Comparison of ENCODE assay signal across 12 cellular contexts in the genomic region with DNA sequence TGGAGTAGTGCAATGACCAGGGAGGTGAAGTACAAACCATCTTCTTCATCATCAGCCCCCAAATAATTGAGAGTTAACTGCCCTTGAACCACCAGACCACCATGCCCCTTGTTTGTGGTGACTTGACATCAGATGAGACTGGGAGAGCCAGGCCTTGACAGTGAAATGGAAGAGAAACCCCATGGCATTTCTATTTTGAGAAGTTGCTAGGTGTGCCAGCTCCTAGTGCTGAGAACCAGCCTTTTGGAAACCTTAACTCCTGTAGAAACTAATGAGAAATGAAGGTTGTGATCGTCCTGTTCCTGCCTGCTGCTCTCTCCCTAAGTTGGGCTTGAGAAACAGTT. TPM values are rescaled to one million over a fixed set of nuclear protein-coding genes. Genes with fewer than 3 reads are reported as not detected.
DNase-seq lines count a peak whose midpoint lies in the region; ATAC-seq and TF ChIP-seq lines count a peak whose summit lies in the region.
"Had no signal": no experiment of that assay in that cellular context is flagged by ENCODE, and none has a peak within 500 bp of the region (broad histone marks: within the 10 kb centered on the region; RNA-seq: fewer than 3 reads in every experiment).

No MANE protein-coding gene starts in this region.

- peaks cover 33% of the 10 kb centered on the region for H3F3A ChIP-seq in PC-9 (ENCODE audit: insufficient read depth, low read depth)

- peaks cover 0 to 11% (median 8%) of the 10 kb centered on the region in 11 experiments; a peak in 12 of 22 replicates for H3K36me3 ChIP-seq in BLaER1 treated with 17β-estradiol and CSF1 and Interleukin-3, amounts not matched to agents 10 nM and 100 nM
- no peaks in the 10 kb centered on the region for H3K36me3 ChIP-seq in PC-9 (ENCODE audit: low read depth)
- H3K36me3 ChIP-seq in sigmoid colon, result peaks cover 0 to 3% (median 0%) of the 10 kb centered on the region in 4 donors

- 11 to 47% methylated on average over 1 of the region's 1 CpG for WGBS in sigmoid colon, 2 donors

- TF ChIP-seq EP300 in sigmoid colon (IDR thresholded peaks at IDR 0.05), result no peak

- peak; percentile 16 for ATAC-seq in left ventricle myocardium superior
- ATAC-seq in GM18867 (IDR thresholded peaks at IDR 0.05; ENCODE audit: unreplicated experiment), result no peak
- ATAC-seq in GM19328 (IDR thresholded peaks at IDR 0.05; ENCODE audit: unreplicated experiment), result no peak
- no peak for ATAC-seq in HG03280 (IDR thresholded peaks at IDR 0.05; ENCODE audit: unreplicated experiment)

- H3K4me1 ChIP-seq in BLaER1 treated with 17β-estradiol and CSF1 and Interleukin-3, amounts not matched to agents 10 nM and 100 nM, result peaks cover 60 to 86% (median 78%) of the 10 kb centered on the region in 10 experiments
- H3K4me1 ChIP-seq in PC-9 (replicated peaks; ENCODE audit: insufficient read depth) (peaks cover 49% of the 10 kb centered on the region), sigmoid colon (peaks cover 0 to 28% (median 21%) of the 10 kb centered on the region in 4 donors)

- TF ChIP-seq CTCF in PC-9 (conservative IDR thresholded peaks at IDR 0.05), result no peak
- TF ChIP-seq CTCF in sigmoid colon (IDR thresholded peaks at IDR 0.05), result no peak

- DNase-seq in PC-9 (no peak), left ventricle myocardium superior (no peak), sigmoid colon (no peak), HUDEP-2 (lab: John Stamatoyannopoulos, UW; ENCODE audit: unreplicated experiment in 76 of 76) (no peak)
- DNase-seq: activated CD4-positive, CD25-positive, alpha-beta regulatory T cell treated with anti-CD3 and anti-CD28 coated beads, Interleukin-2, amount 50 U/mL, for 72 hours; activated T-cell treated with anti-CD3 and anti-CD28 coated beads for 4 hours; DMS53; NCI-H2171 had no signal

- peak overlapping the region; percentile 87 to 99 (median 93) for H3K4me2 ChIP-seq in BLaER1 treated with 17β-estradiol and CSF1 and Interleukin-3, amounts not matched to agents 10 nM and 100 nM
- peak overlapping the region; percentile 87 for H3K4me2 ChIP-seq in PC-9

- H3K27me3 ChIP-seq in BLaER1 treated with 17β-estradiol and CSF1 and Interleukin-3, amounts not matched to agents 10 nM and 100 nM, result no peaks in the 10 kb centered on the region
- H3K27me3 ChIP-seq in PC-9 (ENCODE audit: insufficient read depth, low read depth), result no peaks in the 10 kb centered on the region
- H3K27me3 ChIP-seq in sigmoid colon, result no peaks in the 10 kb centered on the region

- H3K79me2 ChIP-seq in PC-9 (ENCODE audit: low read depth), result peaks cover 47% of the 10 kb centered on the region

- CTCF ChIA-PET in PC-9 (lab: Charles Lee), result interaction anchor here (0.6 kb wide), 1 partner anchor 13 kb away, joined by 7 read pairs; no protein-coding TSS in a partner anchor

- peak overlapping the region; percentile 56 to 97 (median 76) for H3K27ac ChIP-seq in BLaER1 treated with 17β-estradiol and CSF1 and Interleukin-3, amounts not matched to agents 10 nM and 100 nM
- H3K27ac ChIP-seq in PC-9, result peak overlapping the region; percentile 90
- H3K27ac ChIP-seq in sigmoid colon, result peak overlapping the region in 3 of 4 donors; percentile 1 to 47 (median 9)

- peak in 1 of 2 donors; percentile 17 for TF ChIP-seq POLR2A in sigmoid colon (IDR thresholded peaks at IDR 0.05)

- BruUV-seq in PC-9 (replicated peaks; lab: Mats Ljungman, UMichigan), result no TSS peak

- H4K20me1 ChIP-seq in BLaER1 treated with 17β-estradiol and CSF1 and Interleukin-3, amounts not matched to agents 10 nM and 100 nM, result no peaks in the 10 kb centered on the region
- H4K20me1 ChIP-seq in PC-9 (ENCODE audit: insufficient read depth), result no peaks in the 10 kb centered on the region

- POLR2A ChIA-PET in PC-9 (lab: Charles Lee; ENCODE audit: unreplicated experiment), result interaction anchor here (1.3 kb wide), 1 partner anchor 17 kb away, joined by 9 read pairs; no protein-coding TSS in a partner anchor

- peak overlapping the region; percentile 56 for H2AFZ ChIP-seq in PC-9

- H3K4me3 ChIP-seq in BLaER1 treated with 17β-estradiol and CSF1 and Interleukin-3, amounts not matched to agents 10 nM and 100 nM, result peak overlapping the region in 4 of 10 experiments; percentile 5 to 22 (median 10); a peak in 3 of 20 replicates
- H3K4me3 ChIP-seq in PC-9 (peak overlapping the region; percentile 42; the same call in 1 of the 2 replicates), sigmoid colon (no peak overlapping the region)

- intact Hi-C loops in PC-9 (cut with micrococcal nuclease; ENCODE audit: unreplicated experiment) (no loop called here), left ventricle myocardium superior (cut with micrococcal nuclease) (no loop called here), sigmoid colon (cut with DNase I) (no loop called here)

- no peaks in the 10 kb centered on the region for H3K9me2 ChIP-seq in PC-9 (ENCODE audit: insufficient read depth)

- peaks cover 0 to 6% (median 0%) of the 10 kb centered on the region in 11 experiments; a peak in 8 of 22 replicates for H3K9me3 ChIP-seq in BLaER1 treated with 17β-estradiol and CSF1 and Interleukin-3, amounts not matched to agents 10 nM and 100 nM (replicated peaks in 1 of 11)
- H3K9me3 ChIP-seq in PC-9 (ENCODE audit: insufficient read depth, low read depth), result no peaks in the 10 kb centered on the region
- H3K9me3 ChIP-seq in sigmoid colon, result no peaks in the 10 kb centered on the region

- peak overlapping the region; percentile 40 to 77 (median 59) for H3K9ac ChIP-seq in BLaER1 treated with 17β-estradiol and CSF1 and Interleukin-3, amounts not matched to agents 10 nM and 100 nM

RNA-seq across cellular contexts. Expression of gene TMEM94, which starts 2.8 kb away (rescaled TPM):
- total RNA-seq in PC-9 (2021) (78.9 and 95.7 TPM in 2 replicates), left ventricle myocardium superior (56.8 TPM), sigmoid colon (10 to 100 TPM; 15.3 to 74.8 (median 32.4) TPM)
- polyA plus RNA-seq in sigmoid colon, result 10 to 100 TPM in 2 of 3 donors, 1 to 10 TPM in 1; 6.2 to 70.4 (median 22.8) TPM

RNA-seq across cellular contexts. Expression of gene GRB2, which starts 53.7 kb away (rescaled TPM):
- total RNA-seq in PC-9 (2021) (75.3 and 81.3 TPM in 2 replicates), left ventricle myocardium superior (84.2 TPM), sigmoid colon (100 to 1,000 TPM in 1 of 4 donors, 10 to 100 TPM in 3; 75.3 to 103 (median 84.4) TPM)
- 10 to 100 TPM; 56.5 to 94.4 (median 77.4) TPM for polyA plus RNA-seq in sigmoid colon

RNA-seq across cellular contexts. Expression of gene CASKIN2, which starts 56.1 kb away (rescaled TPM):
- total RNA-seq in PC-9 (2021) (24.4 and 25.4 TPM in 2 replicates), left ventricle myocardium superior (36.6 TPM), sigmoid colon (10 to 100 TPM in 3 of 4 donors, 1 to 10 TPM in 1; 10.0 to 14.7 (median 10.2) TPM)
- 10 to 100 TPM in 1 of 3 donors, 1 to 10 TPM in 2; 4.8 to 12.9 (median 7.4) TPM for polyA plus RNA-seq in sigmoid colon

RNA-seq across cellular contexts. Expression of gene TSEN54, which starts 57.1 kb away (rescaled TPM):
- 42.6 and 45.1 TPM in 2 replicates for total RNA-seq in PC-9 (2021)
- 8.3 TPM for total RNA-seq in left ventricle myocardium superior
- total RNA-seq in sigmoid colon, result 10 to 100 TPM; 11.1 to 25.3 (median 21.3) TPM
- polyA plus RNA-seq in sigmoid colon, result 10 to 100 TPM; 32.4 to 43.7 (median 35.6) TPM

Comparison
In these comparisons a context has a peak if more than half of its experiments do, and no peak if none do; other contexts are left out.
1. H3K27ac ChIP-seq: peak in every context shown above with its lines; median percentile 90 in PC-9; 76 in BLaER1 treated with 17β-estradiol and CSF1 and Interleukin-3, amounts not matched to agents 10 nM and 100 nM; 9 in sigmoid colon.